14 cellular contexts compared by ENCODE assay signal in genomic region chr16:74501484-74502479, GRCh38.
A peak's percentile ranks its signal among the peaks of the same experiment; 100 is the strongest.
DNase-seq lines count a peak whose midpoint lies in the region; ATAC-seq and TF ChIP-seq lines count a peak whose summit lies in the region.
"Had no signal": no experiment of that assay in that cellular context is flagged by ENCODE, and none has a peak within 500 bp of the region (broad histone marks: within the 10 kb centered on the region; RNA-seq: fewer than 3 reads in every experiment).

No MANE protein-coding gene starts in this region.

- H3K4me3 Mint-ChIP-seq in CD8-positive, alpha-beta memory T cell = no peak overlapping the region
- peak overlapping the region; percentile 18 for H3K4me3 Mint-ChIP-seq in neural progenitor cell
- no peak overlapping the region for H3K4me3 Mint-ChIP-seq in stimulated activated naive CD8-positive, alpha-beta T cell treated with anti-CD3 and anti-CD28 coated beads, Interleukin-15, amount 100 ng/mL, for 72 hours
- H3K4me3 Mint-ChIP-seq: effector memory CD8-positive, alpha-beta T cell; stimulated activated effector memory CD8-positive, alpha-beta T cell treated with anti-CD3 and anti-CD28 coated beads, Interleukin-12 subunit alpha, Interleukin-12 subunit beta, amount 100 ng/mL, for 72 hours had no signal

- H3K27me3 ChIP-seq in CD8-positive, alpha-beta memory T cell (ENCODE audit: insufficient read depth, low read length, poor library complexity, severe bottlenecking) = no peaks in the 10 kb centered on the region
- no peaks in the 10 kb centered on the region for H3K27me3 ChIP-seq in neural progenitor cell

- peaks cover 20% of the 10 kb centered on the region for H4K20me1 ChIP-seq in neural progenitor cell (ENCODE audit: low read depth)

- H3K4me2 ChIP-seq in neural progenitor cell = no peak overlapping the region

- no peak for TF ChIP-seq CTCF in neural progenitor cell (IDR thresholded peaks at IDR 0.05)

- no peaks in the 10 kb centered on the region for H3K9me3 ChIP-seq in CD8-positive, alpha-beta memory T cell (ENCODE audit: low read length)
- no peaks in the 10 kb centered on the region for H3K9me3 ChIP-seq in neural progenitor cell (ENCODE audit: low read depth)

- peaks cover 13 to 38% (median 25%) of the 10 kb centered on the region in 3 donors for H3K4me1 Mint-ChIP-seq in CD8-positive, alpha-beta memory T cell
- peaks cover 30% of the 10 kb centered on the region for H3K4me1 Mint-ChIP-seq in neural progenitor cell
- H3K4me1 Mint-ChIP-seq in stimulated activated naive CD8-positive, alpha-beta T cell treated with anti-CD3 and anti-CD28 coated beads, Interleukin-15, amount 100 ng/mL, for 72 hours = peaks cover 4% of the 10 kb centered on the region
- H3K4me1 Mint-ChIP-seq: stimulated activated effector memory CD8-positive, alpha-beta T cell treated with anti-CD3 and anti-CD28 coated beads, Interleukin-12 subunit alpha, Interleukin-12 subunit beta, amount 100 ng/mL, for 72 hours had no signal

- no peak for DNase-seq in CD8-positive, alpha-beta memory T cell
- DNase-seq in NCI-H345 treated with DMSO at 0.1 percent for 48 hours (lab: John Stamatoyannopoulos, UW; ENCODE audit: unreplicated experiment) (peak; percentile 20), epidermal melanocyte (ENCODE audit: insufficient read length, low spot score) (peak; percentile 44), neural progenitor cell (ENCODE audit: low spot score) (no peak), NCI-H524 treated with DMSO at 0.1 percent for 48 hours (lab: John Stamatoyannopoulos, UW) (no peak), activated gamma-delta T cell (lab: John Stamatoyannopoulos, UW) (no peak)
- no peak for DNase-seq in stimulated activated naive CD8-positive, alpha-beta T cell treated with anti-CD3 and anti-CD28 coated beads, Interleukin-15, amount 100 ng/mL, for 72 hours
- DNase-seq: activated naive CD4-positive, alpha-beta T cell; effector memory CD8-positive, alpha-beta T cell; NCI-H2171; SHP77 treated with DMSO at 0.1 percent for 48 hours had no signal

- peak overlapping the region in 5 of 8 donors; percentile 12 to 70 (median 32) for H3K27ac Mint-ChIP-seq in CD8-positive, alpha-beta memory T cell
- peak overlapping the region; percentile 82 for H3K27ac Mint-ChIP-seq in neural progenitor cell
- H3K27ac Mint-ChIP-seq in stimulated activated naive CD8-positive, alpha-beta T cell treated with anti-CD3 and anti-CD28 coated beads, Interleukin-15, amount 100 ng/mL, for 72 hours = peak overlapping the region in 1 of 2 donors; percentile 12
- H3K27ac Mint-ChIP-seq: stimulated activated effector memory CD8-positive, alpha-beta T cell treated with anti-CD3 and anti-CD28 coated beads, Interleukin-12 subunit alpha, Interleukin-12 subunit beta, amount 100 ng/mL, for 72 hours had no signal

- no peaks in the 10 kb centered on the region for H3K79me2 ChIP-seq in neural progenitor cell (ENCODE audit: low read depth)

- H3K36me3 ChIP-seq in CD8-positive, alpha-beta memory T cell (ENCODE audit: insufficient read depth, low read length) = peaks cover 25% of the 10 kb centered on the region
- no peaks in the 10 kb centered on the region for H3K36me3 ChIP-seq in neural progenitor cell

- CTCF ChIA-PET in CD8-positive, alpha-beta memory T cell (lab: Charles Lee) = no interaction called here

- no peaks in the 10 kb centered on the region for H3K9me3 Mint-ChIP-seq in CD8-positive, alpha-beta memory T cell
- no peaks in the 10 kb centered on the region for H3K9me3 Mint-ChIP-seq in neural progenitor cell
- H3K9me3 Mint-ChIP-seq in stimulated activated naive CD8-positive, alpha-beta T cell treated with anti-CD3 and anti-CD28 coated beads, Interleukin-15, amount 100 ng/mL, for 72 hours = no peaks in the 10 kb centered on the region
- H3K9me3 Mint-ChIP-seq: effector memory CD8-positive, alpha-beta T cell; stimulated activated effector memory CD8-positive, alpha-beta T cell treated with anti-CD3 and anti-CD28 coated beads, Interleukin-12 subunit alpha, Interleukin-12 subunit beta, amount 100 ng/mL, for 72 hours had no signal

- peaks cover 3 to 59% (median 14%) of the 10 kb centered on the region in 3 donors for H3K36me3 Mint-ChIP-seq in CD8-positive, alpha-beta memory T cell
- peaks cover 16% of the 10 kb centered on the region for H3K36me3 Mint-ChIP-seq in neural progenitor cell

- no peaks in the 10 kb centered on the region for H3K4me1 ChIP-seq in CD8-positive, alpha-beta memory T cell (ENCODE audit: insufficient read depth, low read length)
- no peaks in the 10 kb centered on the region for H3K4me1 ChIP-seq in neural progenitor cell

- peaks cover 8% of the 10 kb centered on the region for H3F3A ChIP-seq in neural progenitor cell (ENCODE audit: low read depth)

- no peaks in the 10 kb centered on the region for H3K27me3 Mint-ChIP-seq in CD8-positive, alpha-beta memory T cell
- H3K27me3 Mint-ChIP-seq in neural progenitor cell (ENCODE audit: insufficient read depth, low read depth) = peaks cover 2% of the 10 kb centered on the region
- H3K27me3 Mint-ChIP-seq in stimulated activated naive CD8-positive, alpha-beta T cell treated with anti-CD3 and anti-CD28 coated beads, Interleukin-15, amount 100 ng/mL, for 72 hours = no peaks in the 10 kb centered on the region
- H3K27me3 Mint-ChIP-seq: effector memory CD8-positive, alpha-beta T cell had no signal

- ATAC-seq in GM21515 (IDR thresholded peaks at IDR 0.05; ENCODE audit: unreplicated experiment) = no peak
- ATAC-seq in stimulated activated naive CD8-positive, alpha-beta T cell treated with anti-CD3 and anti-CD28 coated beads, Interleukin-15, amount 100 ng/mL, for 72 hours = no peak
- ATAC-seq: activated CD4-positive, CD25-positive, alpha-beta regulatory T cell treated with anti-CD3 and anti-CD28 coated beads, Interleukin-2, amount 50 U/mL, for 24 hours; effector memory CD8-positive, alpha-beta T cell; stimulated activated effector memory CD8-positive, alpha-beta T cell treated with anti-CD3 and anti-CD28 coated beads, Interleukin-12 subunit alpha, Interleukin-12 subunit beta, amount 100 ng/mL, for 72 hours had no signal

- H2AFZ ChIP-seq in neural progenitor cell (replicated peaks) = no peak overlapping the region

- POLR2A ChIA-PET in CD8-positive, alpha-beta memory T cell (lab: Charles Lee) = no interaction called here

- H3K4me3 ChIP-seq in CD8-positive, alpha-beta memory T cell (ENCODE audit: low read length) = no peak overlapping the region
- no peak overlapping the region for H3K4me3 ChIP-seq in neural progenitor cell

- H3K27ac ChIP-seq in CD8-positive, alpha-beta memory T cell (ENCODE audit: low read depth, low read length) = no peak overlapping the region
- H3K27ac ChIP-seq in neural progenitor cell = no peak overlapping the region

- H3K9ac ChIP-seq in neural progenitor cell = no peak overlapping the region

Comparison
In these comparisons a context has a peak if more than half of its experiments do, and no peak if none do; other contexts are left out.
1. DNase-seq: peak in NCI-H345 treated with DMSO at 0.1 percent for 48 hours (single experiment) and epidermal melanocyte (single experiment); none in CD8-positive, alpha-beta memory T cell (0 of 5), neural progenitor cell (single experiment), NCI-H524 treated with DMSO at 0.1 percent for 48 hours (single experiment), activated gamma-delta T cell (single experiment) and stimulated activated naive CD8-positive, alpha-beta T cell treated with anti-CD3 and anti-CD28 coated beads, Interleukin-15, amount 100 ng/mL, for 72 hours (0 of 2).